ENCODE assay signal across 33 cellular contexts in the genomic region with DNA sequence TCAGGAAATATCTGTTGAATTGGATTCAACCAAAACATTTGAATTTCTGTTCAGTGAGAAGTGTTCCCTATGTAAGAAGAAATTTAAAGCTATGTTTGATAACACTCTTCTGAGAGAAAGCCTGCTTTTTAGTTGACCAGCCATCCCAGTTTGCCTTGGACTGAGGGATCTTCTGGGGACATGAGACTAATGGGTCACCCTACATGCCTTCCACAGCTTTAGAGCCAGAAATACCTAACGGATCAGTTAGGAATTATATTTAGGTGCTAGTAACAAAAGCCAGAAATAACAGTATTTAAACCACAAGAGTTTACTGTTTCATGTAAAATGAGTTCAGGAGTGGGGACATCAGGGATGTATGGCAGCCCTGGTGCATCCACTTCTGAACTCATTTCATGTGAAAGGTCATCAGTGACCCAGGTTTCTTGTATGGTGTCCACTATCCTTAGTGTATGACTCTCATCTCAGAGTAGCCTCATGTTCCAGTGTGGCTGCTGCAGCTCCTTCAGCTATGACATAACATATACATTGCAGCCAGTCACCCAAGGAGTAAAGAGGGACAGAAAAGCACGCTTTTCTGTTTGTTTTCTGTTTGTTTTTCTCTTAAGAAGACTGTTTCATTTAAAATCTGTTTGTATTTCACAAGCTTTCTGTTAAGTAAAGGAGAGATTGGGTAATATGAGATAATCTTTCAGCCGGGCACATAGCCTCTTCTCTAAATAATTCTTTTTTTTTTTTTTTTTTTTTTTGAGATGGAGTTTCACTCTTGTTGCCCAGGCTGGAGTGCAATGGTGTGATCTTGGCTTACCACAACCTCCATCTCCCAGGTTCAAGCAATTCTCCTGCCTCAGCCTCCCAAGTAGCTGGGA.
"Had no signal": no experiment of that assay in that cellular context is flagged by ENCODE, and none has a peak within 500 bp of the region (broad histone marks: within the 10 kb centered on the region; RNA-seq: fewer than 3 reads in every experiment).

No MANE protein-coding gene starts in this region.

- H3K4me3 ChIP-seq: ascending aorta, cardiac muscle cell had no signal

- H3K27ac Mint-ChIP-seq: activated B cell treated with CpG ODN at 0.5 μM for 24 hours; activated CD4-positive, alpha-beta memory T cell treated with anti-CD3 and anti-CD28 coated beads for 36 hours; activated CD4-positive, alpha-beta T cell treated with anti-CD3 and anti-CD28 coated beads, Interleukin-2, amount 10 ng/mL, durations not matched to agents 24 days and 14 days; activated CD8-positive, alpha-beta T cell treated with anti-CD3 and anti-CD28 coated beads for 36 hours; activated naive CD4-positive, alpha-beta T cell treated with anti-CD3 and anti-CD28 coated beads, Interleukin-2, amount 10 ng/mL, durations not matched to agents 7 days and 5 days; activated naive CD4-positive, alpha-beta T cell treated with anti-CD3 and anti-CD28 coated beads, Interleukin-2, amount 50 U/mL, for 24 hours; activated naive CD8-positive, alpha-beta T cell; activated naive CD8-positive, alpha-beta T cell treated with anti-CD3 and anti-CD28 coated beads, Interleukin-2, amount 10 ng/mL, durations not matched to agents 7 days and 5 days; activated naive CD8-positive, alpha-beta T cell treated with anti-CD3 and anti-CD28 coated beads, Interleukin-2, amount 50 U/mL, for 24 hours; activated T-helper 2 cell treated with anti-CD3 and anti-CD28 coated beads, Interferon-gamma antibody, Interleukin-2, Interleukin-4, amounts not matched to agents 10 μg/mL and 5 μg/mL and 100 μg/mL, durations not matched to agents 14 hours and 24 hours and 36 hours; brain; T-helper 1 cell treated with Interleukin-12 subunit alpha and Interleukin-12 subunit beta and Interleukin-4 antibody, amounts not matched to agents 30 μg/mL and 1 μg/mL, for 36 hours; T-helper 2 cell treated with Interferon-gamma antibody and Interleukin-4, amounts not matched to agents 5 μg/mL and 100 μg/mL, for 36 hours had no signal

- H3K4me1 ChIP-seq: ascending aorta had no signal

- H3K9me3 ChIP-seq: ascending aorta had no signal

- H3K27me3 ChIP-seq: ascending aorta, cardiac muscle cell had no signal

- H3K4me3 Mint-ChIP-seq: activated B cell treated with CpG ODN at 0.5 μM for 24 hours; activated CD4-positive, alpha-beta memory T cell treated with anti-CD3 and anti-CD28 coated beads for 36 hours; activated CD4-positive, alpha-beta T cell treated with anti-CD3 and anti-CD28 coated beads, Interleukin-2, amount 10 ng/mL, durations not matched to agents 24 days and 14 days; activated CD8-positive, alpha-beta T cell treated with anti-CD3 and anti-CD28 coated beads for 36 hours; activated naive CD4-positive, alpha-beta T cell treated with anti-CD3 and anti-CD28 coated beads, Interleukin-2, amount 10 ng/mL, durations not matched to agents 7 days and 5 days; activated naive CD4-positive, alpha-beta T cell treated with anti-CD3 and anti-CD28 coated beads, Interleukin-2, amount 50 U/mL, for 24 hours; activated naive CD8-positive, alpha-beta T cell; activated naive CD8-positive, alpha-beta T cell treated with anti-CD3 and anti-CD28 coated beads, Interleukin-2, amount 10 ng/mL, durations not matched to agents 7 days and 5 days; activated naive CD8-positive, alpha-beta T cell treated with anti-CD3 and anti-CD28 coated beads, Interleukin-2, amount 50 U/mL, for 24 hours; activated T-cell treated with anti-CD3 and anti-CD28 coated beads, Interleukin-2, amount 50 U/mL, for 24 hours; brain; central memory CD8-positive, alpha-beta T cell; T-helper 1 cell treated with Interleukin-12 subunit alpha and Interleukin-12 subunit beta and Interleukin-4 antibody, amounts not matched to agents 30 μg/mL and 1 μg/mL, for 36 hours; T-helper 2 cell treated with Interferon-gamma antibody and Interleukin-4, amounts not matched to agents 5 μg/mL and 100 μg/mL, for 36 hours had no signal

- H3K36me3 ChIP-seq: ascending aorta, cardiac muscle cell had no signal

- H3K4me1 Mint-ChIP-seq: activated B cell treated with CpG ODN at 0.5 μM for 24 hours; activated CD4-positive, alpha-beta T cell treated with anti-CD3 and anti-CD28 coated beads, Interleukin-2, amount 10 ng/mL, durations not matched to agents 24 days and 14 days; activated naive CD4-positive, alpha-beta T cell treated with anti-CD3 and anti-CD28 coated beads, Interleukin-2, amount 10 ng/mL, durations not matched to agents 7 days and 5 days; activated naive CD4-positive, alpha-beta T cell treated with anti-CD3 and anti-CD28 coated beads, Interleukin-2, amount 50 U/mL, for 24 hours; activated naive CD8-positive, alpha-beta T cell treated with anti-CD3 and anti-CD28 coated beads, Interleukin-2, amount 10 ng/mL, durations not matched to agents 7 days and 5 days; brain had no signal

- DNase-seq: activated B cell treated with CpG ODN at 0.5 μM for 24 hours; activated CD4-positive, alpha-beta memory T cell treated with anti-CD3 and anti-CD28 coated beads for 36 hours; activated CD4-positive, alpha-beta T cell treated with anti-CD3 and anti-CD28 coated beads for 4 hours; activated CD4-positive, alpha-beta T cell treated with anti-CD3 and anti-CD28 coated beads, Interleukin-2, amount 10 ng/mL, durations not matched to agents 24 days and 14 days; activated CD4-positive, alpha-beta T cell treated with anti-CD3 and anti-CD28 coated beads, Interleukin-2, amount 50 U/mL, for 1 hour; activated CD4-positive, alpha-beta T cell treated with anti-CD3 and anti-CD28 coated beads, Interleukin-2, amount 50 U/mL, for 4 hours; activated CD4-positive, CD25-positive, alpha-beta regulatory T cell treated with anti-CD3 and anti-CD28 coated beads, Interleukin-2, amount 50 U/mL, for 72 hours; activated CD8-positive, alpha-beta memory T cell treated with anti-CD3 and anti-CD28 coated beads, Interleukin-2, amount 50 U/mL, for 4 hours; activated CD8-positive, alpha-beta T cell treated with anti-CD3 and anti-CD28 coated beads for 36 hours; activated effector memory CD4-positive, alpha-beta T cell treated with Interleukin-2 at 50 U/mL for 16 hours; activated gamma-delta T cell; activated naive CD4-positive, alpha-beta T cell treated with anti-CD3 and anti-CD28 coated beads, Interleukin-2, amount 10 ng/mL, durations not matched to agents 7 days and 5 days; activated naive CD4-positive, alpha-beta T cell treated with Interleukin-2 at 50 U/mL for 16 hours; activated naive CD8-positive, alpha-beta T cell treated with anti-CD3 and anti-CD28 coated beads, Interleukin-2, amount 10 ng/mL, durations not matched to agents 7 days and 5 days; activated naive CD8-positive, alpha-beta T cell treated with anti-CD3 and anti-CD28 coated beads, Interleukin-2, amount 50 U/mL, for 24 hours; activated T-cell treated with anti-CD3 and anti-CD28 coated beads, Interleukin-2, amount 50 U/mL, for 24 hours; activated T-cell treated with anti-CD3 and anti-CD28 coated beads, Interleukin-2, amount 50 U/mL, for 48 hours; amygdala; anterior cingulate cortex; cerebellar nuclear complex; T-helper 1 cell; T-helper 2 cell; T-helper 9 cell had no signal

- H3K36me3 Mint-ChIP-seq: activated CD4-positive, alpha-beta memory T cell treated with anti-CD3 and anti-CD28 coated beads for 36 hours; activated naive CD4-positive, alpha-beta T cell treated with anti-CD3 and anti-CD28 coated beads, Interleukin-2, amount 10 ng/mL, durations not matched to agents 7 days and 5 days; activated naive CD4-positive, alpha-beta T cell treated with anti-CD3 and anti-CD28 coated beads, Interleukin-2, amount 50 U/mL, for 24 hours; activated naive CD8-positive, alpha-beta T cell; activated naive CD8-positive, alpha-beta T cell treated with anti-CD3 and anti-CD28 coated beads, Interleukin-2, amount 10 ng/mL, durations not matched to agents 7 days and 5 days; brain had no signal

- H3K9me3 Mint-ChIP-seq: activated B cell treated with CpG ODN at 0.5 μM for 24 hours; activated CD4-positive, alpha-beta memory T cell treated with anti-CD3 and anti-CD28 coated beads for 36 hours; activated CD4-positive, alpha-beta T cell treated with anti-CD3 and anti-CD28 coated beads, Interleukin-2, amount 10 ng/mL, durations not matched to agents 24 days and 14 days; activated CD8-positive, alpha-beta T cell treated with anti-CD3 and anti-CD28 coated beads for 36 hours; activated naive CD4-positive, alpha-beta T cell treated with anti-CD3 and anti-CD28 coated beads, Interleukin-2, amount 10 ng/mL, durations not matched to agents 7 days and 5 days; activated naive CD4-positive, alpha-beta T cell treated with anti-CD3 and anti-CD28 coated beads, Interleukin-2, amount 50 U/mL, for 24 hours; activated naive CD8-positive, alpha-beta T cell treated with anti-CD3 and anti-CD28 coated beads, Interleukin-2, amount 10 ng/mL, durations not matched to agents 7 days and 5 days; activated naive CD8-positive, alpha-beta T cell treated with anti-CD3 and anti-CD28 coated beads, Interleukin-2, amount 50 U/mL, for 24 hours; activated T-cell treated with anti-CD3 and anti-CD28 coated beads, Interleukin-2, amount 50 U/mL, for 24 hours; activated T-helper 2 cell treated with anti-CD3 and anti-CD28 coated beads, Interferon-gamma antibody, Interleukin-2, Interleukin-4, amounts not matched to agents 10 μg/mL and 5 μg/mL and 100 μg/mL, durations not matched to agents 14 hours and 24 hours and 36 hours; brain; T-helper 1 cell treated with Interleukin-12 subunit alpha and Interleukin-12 subunit beta and Interleukin-4 antibody, amounts not matched to agents 30 μg/mL and 1 μg/mL, for 36 hours; T-helper 2 cell treated with Interferon-gamma antibody and Interleukin-4, amounts not matched to agents 5 μg/mL and 100 μg/mL, for 36 hours had no signal

- H3K27ac ChIP-seq: ascending aorta, cardiac muscle cell, VCaP had no signal

- H3K27me3 Mint-ChIP-seq: activated B cell treated with CpG ODN at 0.5 μM for 24 hours; activated CD4-positive, alpha-beta memory T cell treated with anti-CD3 and anti-CD28 coated beads for 36 hours; activated CD4-positive, alpha-beta T cell treated with anti-CD3 and anti-CD28 coated beads, Interleukin-2, amount 10 ng/mL, durations not matched to agents 24 days and 14 days; activated naive CD4-positive, alpha-beta T cell treated with anti-CD3 and anti-CD28 coated beads, Interleukin-2, amount 10 ng/mL, durations not matched to agents 7 days and 5 days; activated naive CD4-positive, alpha-beta T cell treated with anti-CD3 and anti-CD28 coated beads, Interleukin-2, amount 50 U/mL, for 24 hours; activated naive CD8-positive, alpha-beta T cell; activated naive CD8-positive, alpha-beta T cell treated with anti-CD3 and anti-CD28 coated beads, Interleukin-2, amount 10 ng/mL, durations not matched to agents 7 days and 5 days; activated naive CD8-positive, alpha-beta T cell treated with anti-CD3 and anti-CD28 coated beads, Interleukin-2, amount 50 U/mL, for 24 hours; activated T-cell treated with anti-CD3 and anti-CD28 coated beads, Interleukin-2, amount 50 U/mL, for 24 hours; brain; central memory CD8-positive, alpha-beta T cell had no signal
